In the genomic region with DNA sequence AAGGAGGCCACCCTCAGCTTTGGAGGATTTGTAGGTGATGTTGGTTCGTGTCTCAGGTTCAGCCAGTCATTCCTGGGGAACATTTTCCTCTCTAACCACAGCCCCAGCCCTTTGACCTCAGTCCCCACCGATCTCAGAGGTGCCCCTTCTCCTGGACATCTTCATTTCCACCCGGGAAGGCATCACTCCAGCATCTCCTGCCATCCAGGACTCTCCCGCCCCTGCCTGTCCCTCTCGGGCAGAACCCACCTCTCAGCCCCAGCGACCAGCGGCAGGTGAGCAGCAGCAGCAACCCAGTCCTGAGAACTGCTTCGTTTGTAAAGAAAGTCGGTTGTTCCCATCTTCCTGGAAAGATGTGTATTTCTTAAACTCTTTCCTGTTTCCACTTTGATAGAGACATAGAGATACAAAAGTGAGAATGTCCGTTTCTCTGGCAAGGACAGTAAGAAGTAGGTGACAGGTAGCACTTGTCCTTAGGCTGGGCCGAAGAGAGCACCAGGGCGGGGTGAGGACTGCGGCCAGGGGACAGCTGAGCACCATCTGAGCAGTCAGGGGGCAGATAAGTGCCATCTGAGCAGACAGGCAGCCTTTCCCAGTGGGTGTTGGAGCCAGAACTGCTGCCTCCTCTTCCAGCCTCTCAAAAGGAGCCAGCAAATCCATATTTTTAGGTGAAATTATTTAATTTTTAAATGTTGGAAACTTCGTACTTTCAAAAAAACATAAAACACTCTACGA, we compare ENCODE assay signal across 7 cellular contexts.
"Had no signal": no experiment of that assay in that cellular context is flagged by ENCODE, and none has a peak within 500 bp of the region (broad histone marks: within the 10 kb centered on the region; RNA-seq: fewer than 3 reads in every experiment).

No MANE protein-coding gene starts in this region.

- H3K36me3 ChIP-seq: HAP-1 had no signal

- DNase-seq: H7, HFFc6, KBM-7 had no signal

- H3K4me1 ChIP-seq: HAP-1 had no signal

- H3K4me2 ChIP-seq: GM23338 had no signal

- ATAC-seq: GM23338, HCT116 had no signal

- H3K27ac ChIP-seq: HL-60 had no signal

- H3K4me3 ChIP-seq: GM23338, HAP-1 had no signal

- H3K9me3 ChIP-seq: HAP-1 had no signal

- H2AFZ ChIP-seq: GM23338 had no signal
